16 cellular contexts compared by ENCODE assay signal in genomic region chr7:25261545-25262135, GRCh38. TPM values are rescaled to one million over a fixed set of nuclear protein-coding genes. Genes with fewer than 3 reads are reported as not detected.
DNase-seq lines count a peak whose midpoint lies in the region; ATAC-seq, FAIRE-seq and TF ChIP-seq lines count a peak whose summit lies in the region.
"Had no signal": no experiment of that assay in that cellular context is flagged by ENCODE, and none has a peak within 500 bp of the region (broad histone marks: within the 10 kb centered on the region; RNA-seq: fewer than 3 reads in every experiment).

No MANE protein-coding gene starts in this region.

- no peak for DNase-seq in DND-41
- no peak for DNase-seq in occipital lobe (lab: John Stamatoyannopoulos, UW)
- no peak for DNase-seq in NCI-H146 (lab: John Stamatoyannopoulos, UW)
- DNase-seq in C1 segment of cervical spinal cord (lab: John Stamatoyannopoulos, UW) = no peak
- DNase-seq in small intestine = no peak
- DNase-seq: head of caudate nucleus; left colon; NCI-H2081 treated with DMSO at 0.1 percent for 48 hours; stimulated activated CD4-positive, alpha-beta T cell treated with anti-CD3 and anti-CD28 coated beads, Interleukin-4, amount 100 ng/mL, for 4 hours had no signal

- ATAC-seq in DND-41 (ENCODE audit: insufficient read depth, low read depth) = no peak
- ATAC-seq: K562 had no signal

- H3K9me3 ChIP-seq in BLaER1 (no peaks in the 10 kb centered on the region), DND-41 (ENCODE audit: insufficient read depth, low read length, severe bottlenecking) (no peaks in the 10 kb centered on the region), small intestine (ENCODE audit: control insufficient read depth, low read depth) (no peaks in the 10 kb centered on the region)
- H3K9me3 ChIP-seq: breast epithelium had no signal

- peak; percentile 43 for FAIRE-seq in islet of Langerhans (lab: Jason Lieb, UNC)
- no peak for FAIRE-seq in small intestine (lab: Jason Lieb, UNC)
- FAIRE-seq: K562 had no signal

- no peaks in the 10 kb centered on the region for H4K20me1 ChIP-seq in BLaER1
- H4K20me1 ChIP-seq in DND-41 (ENCODE audit: insufficient read depth, low read length) = no peaks in the 10 kb centered on the region

- H3K27me3 ChIP-seq in BLaER1 = no peaks in the 10 kb centered on the region
- peaks cover 17% of the 10 kb centered on the region for H3K27me3 ChIP-seq in DND-41 (ENCODE audit: insufficient read depth, low read length, poor library complexity)
- no peaks in the 10 kb centered on the region for H3K27me3 ChIP-seq in small intestine (ENCODE audit: control insufficient read depth in 2 of 2, insufficient read depth in 2 of 2, low read length in 2 of 2)
- H3K27me3 ChIP-seq: breast epithelium had no signal

- WGBS in small intestine, 3 donors = 65 to 76% (median 75%) methylated on average over 4 of the region's 4 CpGs

- H3K4me1 ChIP-seq in BLaER1 = peaks cover 16% of the 10 kb centered on the region
- peaks cover 27% of the 10 kb centered on the region for H3K4me1 ChIP-seq in DND-41 (ENCODE audit: insufficient read depth, low read length)
- H3K4me1 ChIP-seq in small intestine (ENCODE audit: control insufficient read depth in 2 of 2, insufficient read depth in 1 of 2, low read depth in 1 of 2, low read length in 1 of 2) = no peaks in the 10 kb centered on the region
- H3K4me1 ChIP-seq: breast epithelium had no signal

- H3K9ac ChIP-seq in BLaER1 (no peak overlapping the region), DND-41 (ENCODE audit: low read depth, low read length) (peak overlapping the region; percentile 21; the same call in 1 of the 2 replicates)

- H3K36me3 ChIP-seq in BLaER1 (no peaks in the 10 kb centered on the region), DND-41 (ENCODE audit: insufficient read depth, low read length) (no peaks in the 10 kb centered on the region), small intestine (ENCODE audit: control insufficient read depth in 2 of 2, insufficient read depth in 2 of 2, low read length in 2 of 2) (no peaks in the 10 kb centered on the region)
- H3K36me3 ChIP-seq: breast epithelium had no signal

- TF ChIP-seq CTCF in DND-41 (IDR thresholded peaks at IDR 0.05; ENCODE audit: borderline replicate concordance, extremely low read depth, low read length, poor library complexity, severe bottlenecking) (no peak), WI38 (IDR thresholded peaks at IDR 0.05; ENCODE audit: low read depth, low read length) (no peak)

- H3K27ac ChIP-seq in BLaER1 (no peak overlapping the region), DND-41 (ENCODE audit: low read length) (no peak overlapping the region), small intestine (ENCODE audit: low read depth in 1 of 2, low read length in 1 of 2) (no peak overlapping the region)

- no peaks in the 10 kb centered on the region for H3K79me2 ChIP-seq in DND-41 (ENCODE audit: insufficient read depth, low read length)

- H3K4me2 ChIP-seq in BLaER1 = peak overlapping the region; percentile 76
- H3K4me2 ChIP-seq in DND-41 (ENCODE audit: insufficient read depth, low read length) = peak overlapping the region; percentile 48

- H3K4me3 ChIP-seq in BLaER1 = no peak overlapping the region; the same call in 1 of the 2 replicates
- H3K4me3 ChIP-seq in DND-41 (ENCODE audit: low read depth in 1 of 2, low read length in 2 of 2) = peak overlapping the region in 1 of 2 experiments; percentile 20; a peak in 1 of 4 replicates
- 0 out of 2 replicates have a peak overlapping the region, but pooled peaks have one; percentile 11 for H3K4me3 ChIP-seq in WI38 (ENCODE audit: low read depth, low read length)
- H3K4me3 ChIP-seq in small intestine (ENCODE audit: low read depth in 1 of 2, low read length in 2 of 2) = no peak overlapping the region
- H3K4me3 ChIP-seq: breast epithelium, K562 had no signal

- H2AFZ ChIP-seq in DND-41 (ENCODE audit: low read depth, low read length) = peak overlapping the region; percentile 13; the same call in 1 of the 2 replicates

RNA-seq across cellular contexts. Expression of gene NPVF, which starts 33.4 kb away (rescaled TPM):
- total RNA-seq in occipital lobe = not detected
- not detected for polyA plus RNA-seq in small intestine
- total RNA-seq: activated T-helper 1 cell treated with anti-CD3 and anti-CD28 coated beads, Interleukin-12 subunit alpha, Interleukin-12 subunit beta, Interleukin-2, Interleukin-4 antibody, amounts not matched to agents 30 ng/mL and 10 ng/mL and 1 ng/mL, durations not matched to agents 14 hours and 24 hours and 36 hours; breast epithelium; K562; left colon had no signal
- polyA plus RNA-seq: BJ, K562 had no signal
